8 cellular contexts compared by ENCODE assay signal in the genomic region with DNA sequence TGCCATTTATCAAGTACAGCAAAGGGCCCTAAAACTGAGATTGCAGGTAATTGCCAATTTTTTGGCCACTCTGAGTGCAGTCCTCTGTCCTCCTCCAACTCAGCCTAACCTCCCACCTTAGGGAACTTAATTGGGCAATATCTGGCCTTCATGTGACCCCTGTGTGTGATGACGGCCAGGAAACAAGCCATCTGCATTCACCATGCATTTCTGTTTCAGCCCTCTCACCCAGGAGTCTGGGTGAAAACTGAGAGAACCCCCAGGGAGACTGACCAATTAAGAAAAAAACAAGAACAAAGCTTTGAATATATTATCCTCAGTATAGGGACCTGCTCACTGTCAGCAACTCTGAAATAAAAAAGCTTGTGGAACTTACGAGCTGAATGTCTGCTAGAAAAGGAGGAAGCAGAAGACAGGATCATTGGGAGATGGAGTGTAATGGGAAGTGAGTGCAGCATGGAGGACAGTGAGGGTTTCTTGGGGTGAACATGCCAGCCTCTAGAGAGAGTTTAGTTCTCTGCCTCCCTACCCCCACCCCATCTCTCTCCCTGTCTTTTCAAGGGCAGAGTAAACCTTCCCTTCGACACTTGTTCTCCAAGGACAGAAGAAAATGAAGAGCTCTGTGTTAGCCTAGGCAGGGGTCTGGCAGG. TPM values are rescaled to one million over a fixed set of nuclear protein-coding genes. Genes with fewer than 3 reads are reported as not detected.
A peak's percentile ranks its signal among the peaks of the same experiment; 100 is the strongest.
DNase-seq lines count a peak whose midpoint lies in the region; ATAC-seq, FAIRE-seq and TF ChIP-seq lines count a peak whose summit lies in the region.

No MANE protein-coding gene starts in this region.

- no peak for DNase-seq in CD4-positive, alpha-beta memory T cell
- no peak for DNase-seq in activated naive CD8-positive, alpha-beta T cell treated with anti-CD3 and anti-CD28 coated beads, Interleukin-2, amount 10 ng/mL, durations not matched to agents 7 days and 5 days
- DNase-seq in GM10248 (ENCODE audit: extremely low spot score) (no peak), small intestine (no peak), ovary (no peak), GM10266 (ENCODE audit: extremely low spot score) (no peak)

- H3K27ac Mint-ChIP-seq in CD4-positive, alpha-beta memory T cell: peak overlapping the region in 4 of 7 donors; percentile 34 to 81 (median 72)
- H3K27ac Mint-ChIP-seq in activated naive CD8-positive, alpha-beta T cell treated with anti-CD3 and anti-CD28 coated beads, Interleukin-2, amount 10 ng/mL, durations not matched to agents 7 days and 5 days: peak overlapping the region; percentile 97

- peaks cover 53 to 81% (median 66%) of the 10 kb centered on the region in 4 donors for H3K4me1 Mint-ChIP-seq in CD4-positive, alpha-beta memory T cell
- H3K4me1 Mint-ChIP-seq in activated naive CD8-positive, alpha-beta T cell treated with anti-CD3 and anti-CD28 coated beads, Interleukin-2, amount 10 ng/mL, durations not matched to agents 7 days and 5 days: peaks cover 52% of the 10 kb centered on the region

- H3K9me3 ChIP-seq in CD4-positive, alpha-beta memory T cell (ENCODE audit: control insufficient read depth in 1 of 2, low read length in 2 of 2): no peaks in the 10 kb centered on the region
- H3K9me3 ChIP-seq in muscle layer of duodenum (ENCODE audit: control insufficient read depth in 1 of 2, low read length in 2 of 2) (no peaks in the 10 kb centered on the region), small intestine (ENCODE audit: control insufficient read depth, low read depth) (no peaks in the 10 kb centered on the region), ovary (no peaks in the 10 kb centered on the region)

- peak; percentile 33 for ATAC-seq in HG02798 (IDR thresholded peaks at IDR 0.05; ENCODE audit: poor library complexity, unreplicated experiment)
- ATAC-seq in activated naive CD8-positive, alpha-beta T cell treated with anti-CD3 and anti-CD28 coated beads, Interleukin-2, amount 10 ng/mL, durations not matched to agents 7 days and 5 days (ENCODE audit: low read depth): no peak

- no peak overlapping the region for H3K27ac ChIP-seq in CD4-positive, alpha-beta memory T cell (ENCODE audit: low read depth, low read length)
- H3K27ac ChIP-seq in muscle layer of duodenum (ENCODE audit: low read length) (peak overlapping the region; percentile 52), small intestine (ENCODE audit: low read depth in 1 of 2, low read length in 1 of 2) (peak overlapping the region in 1 of 2 donors; percentile 53), ovary (no peak overlapping the region)

- H3K36me3 Mint-ChIP-seq in CD4-positive, alpha-beta memory T cell: peaks cover 9 to 15% of the 10 kb centered on the region in 2 donors
- H3K36me3 Mint-ChIP-seq in activated naive CD8-positive, alpha-beta T cell treated with anti-CD3 and anti-CD28 coated beads, Interleukin-2, amount 10 ng/mL, durations not matched to agents 7 days and 5 days: peaks cover 25% of the 10 kb centered on the region

- H3K27me3 Mint-ChIP-seq in CD4-positive, alpha-beta memory T cell: no peaks in the 10 kb centered on the region
- no peaks in the 10 kb centered on the region for H3K27me3 Mint-ChIP-seq in activated naive CD8-positive, alpha-beta T cell treated with anti-CD3 and anti-CD28 coated beads, Interleukin-2, amount 10 ng/mL, durations not matched to agents 7 days and 5 days

- no peak for FAIRE-seq in small intestine (lab: Jason Lieb, UNC)

- no peak for TF ChIP-seq POLR2A in ovary (IDR thresholded peaks at IDR 0.05)

- H3K4me3 Mint-ChIP-seq in CD4-positive, alpha-beta memory T cell: peak overlapping the region in 5 of 8 donors; percentile 8 to 80 (median 50)
- H3K4me3 Mint-ChIP-seq in activated naive CD8-positive, alpha-beta T cell treated with anti-CD3 and anti-CD28 coated beads, Interleukin-2, amount 10 ng/mL, durations not matched to agents 7 days and 5 days: peak overlapping the region; percentile 85

- H3K27me3 ChIP-seq in CD4-positive, alpha-beta memory T cell (ENCODE audit: insufficient read depth, low read length): no peaks in the 10 kb centered on the region
- H3K27me3 ChIP-seq in muscle layer of duodenum (ENCODE audit: low read depth, low read length) (no peaks in the 10 kb centered on the region), small intestine (ENCODE audit: control insufficient read depth in 2 of 2, insufficient read depth in 2 of 2, low read length in 2 of 2) (no peaks in the 10 kb centered on the region), ovary (no peaks in the 10 kb centered on the region)

- peaks cover 53% of the 10 kb centered on the region for H3K4me1 ChIP-seq in CD4-positive, alpha-beta memory T cell (ENCODE audit: insufficient read depth, low read length)
- H3K4me1 ChIP-seq in muscle layer of duodenum (ENCODE audit: control insufficient read depth in 1 of 2, insufficient read depth in 2 of 2, low read length in 2 of 2) (peaks cover 23 to 27% of the 10 kb centered on the region in 2 donors), small intestine (ENCODE audit: control insufficient read depth in 2 of 2, insufficient read depth in 1 of 2, low read depth in 1 of 2, low read length in 1 of 2) (peaks cover 1 to 17% of the 10 kb centered on the region in 2 donors), ovary (ENCODE audit: insufficient read depth) (peaks cover 13% of the 10 kb centered on the region)

- TF ChIP-seq CTCF in GM10248 (IDR thresholded peaks at IDR 0.05; ENCODE audit: control extremely low read depth, extremely low read depth, low read depth, missing control alignments) (no peak), ovary (IDR thresholded peaks at IDR 0.05) (no peak), GM10266 (IDR thresholded peaks at IDR 0.05; ENCODE audit: control insufficient read depth, insufficient read depth, low read depth, missing control alignments) (no peak)

- H3K4me3 ChIP-seq in CD4-positive, alpha-beta memory T cell (ENCODE audit: low read length in 2 of 2): no peak overlapping the region
- H3K4me3 ChIP-seq in muscle layer of duodenum (ENCODE audit: low read depth in 1 of 2, low read length in 2 of 2): peak overlapping the region; percentile 8 to 26
- H3K4me3 ChIP-seq in small intestine (ENCODE audit: low read depth in 1 of 2, low read length in 2 of 2): no peak overlapping the region
- H3K4me3 ChIP-seq in ovary: no peak overlapping the region

- TF ChIP-seq EP300 in ovary (IDR thresholded peaks at IDR 0.05): no peak

- no peaks in the 10 kb centered on the region for H3K36me3 ChIP-seq in CD4-positive, alpha-beta memory T cell (ENCODE audit: insufficient read depth, low read length)
- H3K36me3 ChIP-seq in muscle layer of duodenum (ENCODE audit: control insufficient read depth in 1 of 2, insufficient read depth in 2 of 2, low read length in 2 of 2): no peaks in the 10 kb centered on the region
- H3K36me3 ChIP-seq in small intestine (ENCODE audit: control insufficient read depth in 2 of 2, insufficient read depth in 2 of 2, low read length in 2 of 2): no peaks in the 10 kb centered on the region
- H3K36me3 ChIP-seq in ovary: no peaks in the 10 kb centered on the region

- POLR2A ChIA-PET in CD4-positive, alpha-beta memory T cell (lab: Charles Lee; ENCODE audit: partially characterized antibody): interaction anchor here (2.3 to 3.2 kb wide), 2 partner anchors 10 to 21 kb away, joined by 8 to 18 read pairs; a partner anchor contains a TSS
- POLR2A ChIA-PET in activated naive CD8-positive, alpha-beta T cell treated with anti-CD3 and anti-CD28 coated beads, Interleukin-2, amount 10 ng/mL, durations not matched to agents 7 days and 5 days (lab: Charles Lee): interaction anchor here (1.0 to 3.4 kb wide), 4 partner anchors 8 to 86 kb away, joined by 3 to 13 read pairs (median 9); a partner anchor contains a TSS
- POLR2A ChIA-PET in GM10248 (lab: Yijun Ruan, JAX): no interaction called here

- CTCF ChIA-PET in CD4-positive, alpha-beta memory T cell (lab: Charles Lee; ENCODE audit: partially characterized antibody): interaction anchor here (1.0 to 1.4 kb wide), 3 partner anchors 10 to 93 kb away, joined by 3 read pairs; no protein-coding TSS in a partner anchor
- CTCF ChIA-PET in GM10248 (lab: Yijun Ruan, JAX): interaction anchor here (0.7 to 1.7 kb wide), 6 partner anchors 10 to 93 kb away, joined by 3 to 8 read pairs (median 3); a partner anchor contains a TSS

- WGBS in small intestine, 3 donors: 62 to 90% (median 85%) methylated on average over 3 of the region's 3 CpGs
- WGBS in ovary, 3 donors: 36 to 45% (median 43%) methylated on average over 3 of the region's 3 CpGs

- intact Hi-C loops in CD4-positive, alpha-beta memory T cell (cut with micrococcal nuclease): no loop called here
- intact Hi-C loops in ovary (cut with DNase I): no loop called here

- H3K9me3 Mint-ChIP-seq in CD4-positive, alpha-beta memory T cell: peaks cover 0 to 3% (median 0%) of the 10 kb centered on the region in 8 donors
- H3K9me3 Mint-ChIP-seq in activated naive CD8-positive, alpha-beta T cell treated with anti-CD3 and anti-CD28 coated beads, Interleukin-2, amount 10 ng/mL, durations not matched to agents 7 days and 5 days: peaks cover 6% of the 10 kb centered on the region

RNA-seq across cellular contexts. Expression of a gene that starts 9.6 kb away (rescaled TPM):
- 10 to 100 TPM; 48.8 to 54.1 TPM for total RNA-seq in CD4-positive, alpha-beta memory T cell
- polyA plus RNA-seq in CD4-positive, alpha-beta memory T cell: 100 to 1,000 TPM in 1 of 2 donors, 10 to 100 TPM in 1; 66.5 to 100 TPM
- 10 to 100 TPM; 61.5 to 63.2 TPM for total RNA-seq in activated naive CD8-positive, alpha-beta T cell treated with anti-CD3 and anti-CD28 coated beads, Interleukin-2, amount 10 ng/mL, durations not matched to agents 7 days and 5 days
- polyA plus RNA-seq in small intestine (10 to 100 TPM in 1 of 3 donors, 1 to 10 TPM in 2; 6.2 to 14.9 (median 7.6) TPM), ovary (10 to 100 TPM; 16.2 to 59.9 TPM)
- 10 to 100 TPM; 19.6 to 31.9 (median 27.8) TPM for total RNA-seq in ovary

Comparison
In these comparisons a context has a peak if more than half of its experiments do, and no peak if none do; other contexts are left out.
1. H3K4me3 ChIP-seq: peak in muscle layer of duodenum (2 of 2); none in CD4-positive, alpha-beta memory T cell (0 of 2), small intestine (0 of 2) and ovary (single experiment).